ENCODE assay signal across 1 cellular context in the genomic region with DNA sequence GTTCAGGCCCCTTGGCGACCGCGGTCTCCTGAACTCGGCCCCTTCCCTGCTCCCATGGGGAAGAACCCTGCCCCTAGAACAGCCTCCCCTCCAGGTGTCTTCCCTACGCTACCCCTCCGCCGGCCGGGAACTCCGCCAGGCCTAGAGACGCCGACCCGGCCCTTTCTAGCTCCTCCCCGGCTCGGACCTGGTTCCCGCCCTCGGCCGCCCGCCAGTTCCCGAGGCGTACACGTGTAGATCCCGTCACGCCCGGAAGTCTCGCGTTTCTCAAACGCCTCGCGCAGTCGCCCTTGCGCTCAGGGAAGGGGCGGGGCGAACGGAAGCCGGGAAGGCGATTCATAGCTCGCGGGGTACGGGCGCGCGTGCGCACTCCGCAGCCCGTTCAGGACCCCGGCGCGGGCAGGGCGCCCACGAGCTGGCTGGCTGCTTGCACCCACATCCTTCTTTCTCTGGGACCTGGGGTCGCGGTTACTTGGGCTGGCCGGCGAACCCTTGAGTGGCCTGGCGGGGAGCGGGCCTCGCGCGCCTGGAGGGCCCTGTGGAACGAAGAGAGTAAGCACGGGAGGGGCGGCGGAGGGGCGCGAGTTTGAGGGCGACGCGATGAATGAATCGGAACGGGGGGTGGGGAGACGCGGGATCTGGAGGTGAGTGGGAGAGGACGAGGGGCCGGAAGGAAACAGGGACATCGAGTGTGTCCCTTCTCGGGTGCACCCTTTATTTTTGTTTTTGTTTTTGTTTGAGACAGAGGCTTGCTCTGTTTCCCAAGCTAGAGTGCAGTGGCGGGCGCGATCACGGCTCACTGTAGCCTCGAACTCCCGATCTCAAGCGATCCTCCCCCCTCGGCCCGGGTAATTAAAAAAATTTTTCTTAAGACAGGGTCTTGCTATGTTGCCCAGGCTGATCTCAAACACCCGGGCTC.
TF ChIP-seq lines count a peak whose summit lies in the region.

Gene POP7, plus strand, starts transcription at position 369 of the 919 bp plus-strand sequence. CDS start 710 bp downstream, outside the sequence.

TF ChIP-seq in K562, 482 proteins besides CTCF, POLR2A, EP300 and RAD21 (continued from another document and continues in another):
- TF ChIP-seq, protein P1, sequence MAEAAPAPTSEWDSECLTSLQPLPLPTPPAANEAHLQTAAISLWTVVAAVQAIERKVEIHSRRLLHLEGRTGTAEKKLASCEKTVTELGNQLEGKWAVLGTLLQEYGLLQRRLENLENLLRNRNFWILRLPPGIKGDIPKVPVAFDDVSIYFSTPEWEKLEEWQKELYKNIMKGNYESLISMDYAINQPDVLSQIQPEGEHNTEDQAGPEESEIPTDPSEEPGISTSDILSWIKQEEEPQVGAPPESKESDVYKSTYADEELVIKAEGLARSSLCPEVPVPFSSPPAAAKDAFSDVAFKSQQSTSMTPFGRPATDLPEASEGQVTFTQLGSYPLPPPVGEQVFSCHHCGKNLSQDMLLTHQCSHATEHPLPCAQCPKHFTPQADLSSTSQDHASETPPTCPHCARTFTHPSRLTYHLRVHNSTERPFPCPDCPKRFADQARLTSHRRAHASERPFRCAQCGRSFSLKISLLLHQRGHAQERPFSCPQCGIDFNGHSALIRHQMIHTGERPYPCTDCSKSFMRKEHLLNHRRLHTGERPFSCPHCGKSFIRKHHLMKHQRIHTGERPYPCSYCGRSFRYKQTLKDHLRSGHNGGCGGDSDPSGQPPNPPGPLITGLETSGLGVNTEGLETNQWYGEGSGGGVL (CRISPR knock-in tag; IDR thresholded peaks at IDR 0.05): no peak
- TF ChIP-seq MEIS2 (IDR thresholded peaks at IDR 0.05; ENCODE audit: partially characterized antibody) (peak; percentile 86), EZH2 (IDR thresholded peaks at IDR 0.05; ENCODE audit: borderline replicate concordance, low read depth, low read length) (no peak), JUND (IDR thresholded peaks at IDR 0.05; ENCODE audit: borderline replicate concordance, low read depth, low read length) (no peak; the same call in 1 of the 2 replicates), JUND (tag; IDR thresholded peaks at IDR 0.05; ENCODE audit: borderline replicate concordance, low read depth, low read length) (0 out of 3 replicates have a peak, but pooled peaks have one; percentile 6), TARDBP (IDR thresholded peaks at IDR 0.05) (no peak), DDX20 (tag; IDR thresholded peaks at IDR 0.05; ENCODE audit: low read depth) (no peak), ZKSCAN1 (IDR thresholded peaks at IDR 0.05; ENCODE audit: low read depth, low read length) (no peak), ZNF384 (IDR thresholded peaks at IDR 0.05; ENCODE audit: low read depth, low read length) (no peak), ZFP36 (IDR thresholded peaks at IDR 0.05; ENCODE audit: low read depth, low read length, partially characterized antibody) (no peak), SMAD1 (IDR thresholded peaks at IDR 0.05; ENCODE audit: low read depth, low read length, partially characterized antibody) (peak; percentile 53), KDM2B (CRISPR knock-in tag; IDR thresholded peaks at IDR 0.05) (peak; percentile 65; the same call in 1 of the 2 replicates), POLR2H (tag; IDR thresholded peaks at IDR 0.05; ENCODE audit: low read depth) (no peak; the same call in none of the 2 replicates), SMARCA4 (IDR thresholded peaks at IDR 0.05) (peak; percentile 12; the same call in 1 of the 2 replicates), SP1 (CRISPR knock-in tag; IDR thresholded peaks at IDR 0.05) (peak; percentile 91), HNRNPLL (IDR thresholded peaks at IDR 0.05; ENCODE audit: low read depth, low read length, poor library complexity, severe bottlenecking) (peak; percentile 78), IRF2 (CRISPR knock-in tag; IDR thresholded peaks at IDR 0.05) (no peak), ZNF644 (tag; IDR thresholded peaks at IDR 0.05; ENCODE audit: low read depth) (no peak), STAT5B (CRISPR knock-in tag; IDR thresholded peaks at IDR 0.05) (no peak), MYNN (IDR thresholded peaks at IDR 0.05) (no peak), MYNN (CRISPR knock-in tag; IDR thresholded peaks at IDR 0.05) (no peak), ZNF224 (CRISPR knock-in tag; IDR thresholded peaks at IDR 0.05) (no peak), DMBX1 (CRISPR knock-in tag; IDR thresholded peaks at IDR 0.05; ENCODE audit: borderline replicate concordance) (no peak), PRMT5 (CRISPR knock-in tag; IDR thresholded peaks at IDR 0.05) (no peak), MAFK (IDR thresholded peaks at IDR 0.05; ENCODE audit: low read length) (no peak), STAT6 (CRISPR knock-in tag; IDR thresholded peaks at IDR 0.05) (no peak), POLR2B (IDR thresholded peaks at IDR 0.05; ENCODE audit: low read depth, partially characterized antibody) (peak; percentile 85), POLR3G (IDR thresholded peaks at IDR 0.05; ENCODE audit: extremely low read depth, insufficient read length, insufficient replicate concordance) (no peak), PTBP1 (IDR thresholded peaks at IDR 0.05; ENCODE audit: low read depth, low read length) (no peak), THRAP3 (IDR thresholded peaks at IDR 0.05; ENCODE audit: borderline replicate concordance) (no peak), MTA2 (IDR thresholded peaks at IDR 0.05; ENCODE audit: low read depth) (0 out of 2 replicates have a peak, but pooled peaks have one; percentile 10), ETS1 (conservative IDR thresholded peaks at IDR 0.05; ENCODE audit: control insufficient read depth, low read depth, low read length) (peak; percentile 0; the same call in 1 of the 2 replicates), ZBTB33 (CRISPR knock-in tag; IDR thresholded peaks at IDR 0.05) (no peak), PPARD (CRISPR knock-in tag; IDR thresholded peaks at IDR 0.05) (no peak)
- TF ChIP-seq, protein P2, sequence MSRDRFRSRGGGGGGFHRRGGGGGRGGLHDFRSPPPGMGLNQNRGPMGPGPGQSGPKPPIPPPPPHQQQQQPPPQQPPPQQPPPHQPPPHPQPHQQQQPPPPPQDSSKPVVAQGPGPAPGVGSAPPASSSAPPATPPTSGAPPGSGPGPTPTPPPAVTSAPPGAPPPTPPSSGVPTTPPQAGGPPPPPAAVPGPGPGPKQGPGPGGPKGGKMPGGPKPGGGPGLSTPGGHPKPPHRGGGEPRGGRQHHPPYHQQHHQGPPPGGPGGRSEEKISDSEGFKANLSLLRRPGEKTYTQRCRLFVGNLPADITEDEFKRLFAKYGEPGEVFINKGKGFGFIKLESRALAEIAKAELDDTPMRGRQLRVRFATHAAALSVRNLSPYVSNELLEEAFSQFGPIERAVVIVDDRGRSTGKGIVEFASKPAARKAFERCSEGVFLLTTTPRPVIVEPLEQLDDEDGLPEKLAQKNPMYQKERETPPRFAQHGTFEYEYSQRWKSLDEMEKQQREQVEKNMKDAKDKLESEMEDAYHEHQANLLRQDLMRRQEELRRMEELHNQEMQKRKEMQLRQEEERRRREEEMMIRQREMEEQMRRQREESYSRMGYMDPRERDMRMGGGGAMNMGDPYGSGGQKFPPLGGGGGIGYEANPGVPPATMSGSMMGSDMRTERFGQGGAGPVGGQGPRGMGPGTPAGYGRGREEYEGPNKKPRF (IDR thresholded peaks at IDR 0.05; ENCODE audit: low read depth, low read length): no peak
- TF ChIP-seq, protein P3, sequence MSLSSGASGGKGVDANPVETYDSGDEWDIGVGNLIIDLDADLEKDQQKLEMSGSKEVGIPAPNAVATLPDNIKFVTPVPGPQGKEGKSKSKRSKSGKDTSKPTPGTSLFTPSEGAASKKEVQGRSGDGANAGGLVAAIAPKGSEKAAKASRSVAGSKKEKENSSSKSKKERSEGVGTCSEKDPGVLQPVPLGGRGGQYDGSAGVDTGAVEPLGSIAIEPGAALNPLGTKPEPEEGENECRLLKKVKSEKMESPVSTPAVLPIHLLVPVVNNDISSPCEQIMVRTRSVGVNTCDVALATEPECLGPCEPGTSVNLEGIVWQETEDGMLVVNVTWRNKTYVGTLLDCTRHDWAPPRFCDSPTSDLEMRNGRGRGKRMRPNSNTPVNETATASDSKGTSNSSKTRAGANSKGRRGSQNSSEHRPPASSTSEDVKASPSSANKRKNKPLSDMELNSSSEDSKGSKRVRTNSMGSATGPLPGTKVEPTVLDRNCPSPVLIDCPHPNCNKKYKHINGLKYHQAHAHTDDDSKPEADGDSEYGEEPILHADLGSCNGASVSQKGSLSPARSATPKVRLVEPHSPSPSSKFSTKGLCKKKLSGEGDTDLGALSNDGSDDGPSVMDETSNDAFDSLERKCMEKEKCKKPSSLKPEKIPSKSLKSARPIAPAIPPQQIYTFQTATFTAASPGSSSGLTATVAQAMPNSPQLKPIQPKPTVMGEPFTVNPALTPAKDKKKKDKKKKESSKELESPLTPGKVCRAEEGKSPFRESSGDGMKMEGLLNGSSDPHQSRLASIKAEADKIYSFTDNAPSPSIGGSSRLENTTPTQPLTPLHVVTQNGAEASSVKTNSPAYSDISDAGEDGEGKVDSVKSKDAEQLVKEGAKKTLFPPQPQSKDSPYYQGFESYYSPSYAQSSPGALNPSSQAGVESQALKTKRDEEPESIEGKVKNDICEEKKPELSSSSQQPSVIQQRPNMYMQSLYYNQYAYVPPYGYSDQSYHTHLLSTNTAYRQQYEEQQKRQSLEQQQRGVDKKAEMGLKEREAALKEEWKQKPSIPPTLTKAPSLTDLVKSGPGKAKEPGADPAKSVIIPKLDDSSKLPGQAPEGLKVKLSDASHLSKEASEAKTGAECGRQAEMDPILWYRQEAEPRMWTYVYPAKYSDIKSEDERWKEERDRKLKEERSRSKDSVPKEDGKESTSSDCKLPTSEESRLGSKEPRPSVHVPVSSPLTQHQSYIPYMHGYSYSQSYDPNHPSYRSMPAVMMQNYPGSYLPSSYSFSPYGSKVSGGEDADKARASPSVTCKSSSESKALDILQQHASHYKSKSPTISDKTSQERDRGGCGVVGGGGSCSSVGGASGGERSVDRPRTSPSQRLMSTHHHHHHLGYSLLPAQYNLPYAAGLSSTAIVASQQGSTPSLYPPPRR (CRISPR knock-in tag; IDR thresholded peaks at IDR 0.05; ENCODE audit: borderline replicate concordance): peak; percentile 8; the same call in 1 of the 2 replicates
- TF ChIP-seq, protein P4, sequence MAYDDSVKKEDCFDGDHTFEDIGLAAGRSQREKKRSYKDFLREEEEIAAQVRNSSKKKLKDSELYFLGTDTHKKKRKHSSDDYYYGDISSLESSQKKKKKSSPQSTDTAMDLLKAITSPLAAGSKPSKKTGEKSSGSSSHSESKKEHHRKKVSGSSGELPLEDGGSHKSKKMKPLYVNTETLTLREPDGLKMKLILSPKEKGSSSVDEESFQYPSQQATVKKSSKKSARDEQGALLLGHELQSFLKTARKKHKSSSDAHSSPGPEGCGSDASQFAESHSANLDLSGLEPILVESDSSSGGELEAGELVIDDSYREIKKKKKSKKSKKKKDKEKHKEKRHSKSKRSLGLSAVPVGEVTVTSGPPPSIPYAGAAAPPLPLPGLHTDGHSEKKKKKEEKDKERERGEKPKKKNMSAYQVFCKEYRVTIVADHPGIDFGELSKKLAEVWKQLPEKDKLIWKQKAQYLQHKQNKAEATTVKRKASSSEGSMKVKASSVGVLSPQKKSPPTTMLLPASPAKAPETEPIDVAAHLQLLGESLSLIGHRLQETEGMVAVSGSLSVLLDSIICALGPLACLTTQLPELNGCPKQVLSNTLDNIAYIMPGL (CRISPR knock-in tag; IDR thresholded peaks at IDR 0.05): peak; percentile 61; the same call in 1 of the 2 replicates
- TF ChIP-seq, protein P5, sequence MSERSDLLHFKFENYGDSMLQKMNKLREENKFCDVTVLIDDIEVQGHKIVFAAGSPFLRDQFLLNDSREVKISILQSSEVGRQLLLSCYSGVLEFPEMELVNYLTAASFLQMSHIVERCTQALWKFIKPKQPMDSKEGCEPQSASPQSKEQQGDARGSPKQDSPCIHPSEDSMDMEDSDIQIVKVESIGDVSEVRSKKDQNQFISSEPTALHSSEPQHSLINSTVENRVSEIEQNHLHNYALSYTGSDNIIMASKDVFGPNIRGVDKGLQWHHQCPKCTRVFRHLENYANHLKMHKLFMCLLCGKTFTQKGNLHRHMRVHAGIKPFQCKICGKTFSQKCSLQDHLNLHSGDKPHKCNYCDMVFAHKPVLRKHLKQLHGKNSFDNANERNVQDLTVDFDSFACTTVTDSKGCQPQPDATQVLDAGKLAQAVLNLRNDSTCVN (CRISPR knock-in tag; IDR thresholded peaks at IDR 0.05): peak; percentile 88
